8 cellular contexts compared by ENCODE assay signal in the genomic region with DNA sequence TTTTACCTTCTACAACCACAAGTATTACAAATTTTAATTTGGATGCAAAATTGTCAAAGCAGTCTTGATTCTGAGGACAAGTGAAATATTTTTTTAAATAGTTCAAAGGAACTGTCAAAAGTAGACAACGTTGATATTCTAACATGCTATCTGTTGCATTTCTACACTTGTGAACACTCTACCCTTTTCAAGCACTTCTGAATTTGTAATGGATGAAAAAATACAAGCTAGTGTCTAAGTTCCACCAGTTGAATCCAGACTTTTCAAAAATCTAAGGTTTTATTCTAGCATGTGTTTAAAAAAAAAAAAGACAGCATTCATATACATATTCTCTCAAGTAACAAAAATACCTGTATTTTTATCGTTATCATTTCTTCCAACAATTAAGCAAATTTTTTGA. TPM values are rescaled to one million over a fixed set of nuclear protein-coding genes. Genes with fewer than 3 reads are reported as not detected.
A peak's percentile ranks its signal among the peaks of the same experiment; 100 is the strongest.
DNase-seq lines count a peak whose midpoint lies in the region; ATAC-seq and TF ChIP-seq lines count a peak whose summit lies in the region.

No MANE protein-coding gene starts in this region.

- no peaks in the 10 kb centered on the region for H3K27me3 ChIP-seq in AG04450 (ENCODE audit: control insufficient read depth, insufficient read depth, low read length)
- H3K27me3 ChIP-seq in HL-60 (ENCODE audit: insufficient read depth, poor library complexity, severe bottlenecking) = no peaks in the 10 kb centered on the region
- H3K27me3 ChIP-seq in mammary epithelial cell (ENCODE audit: insufficient read depth, low read length) = no peaks in the 10 kb centered on the region
- H3K27me3 ChIP-seq in muscle layer of colon (ENCODE audit: control insufficient read depth in 1 of 2, insufficient read depth in 2 of 2, low read length in 2 of 2) = no peaks in the 10 kb centered on the region
- H3K27me3 ChIP-seq in tibial nerve = no peaks in the 10 kb centered on the region

- H2AFZ ChIP-seq in mammary epithelial cell (ENCODE audit: low read depth, low read length) = no peak overlapping the region

- H3K4me3 ChIP-seq in AG04450 (ENCODE audit: low read depth, low read length) (peak overlapping the region; percentile 90), HL-60 (replicated peaks; ENCODE audit: insufficient read depth, low read length) (peak overlapping the region; percentile 95), mammary epithelial cell (replicated peaks in 1 of 3; ENCODE audit: insufficient read depth in 1 of 3, low read depth in 2 of 3, low read length in 3 of 3) (peak overlapping the region; percentile 64 to 96 (median 95)), muscle layer of colon (ENCODE audit: low read depth in 1 of 2, low read length in 2 of 2) (peak overlapping the region; percentile 87 to 97), tibial nerve (peak overlapping the region in 1 of 4 donors; percentile 88)

- H3K9me3 ChIP-seq in AG04450 (ENCODE audit: control insufficient read depth, insufficient read depth, low read length) = no peaks in the 10 kb centered on the region; the same call in 1 of the 2 replicates
- no peaks in the 10 kb centered on the region for H3K9me3 ChIP-seq in mammary epithelial cell (replicated peaks; ENCODE audit: insufficient read depth, low read length)
- H3K9me3 ChIP-seq in muscle layer of colon (ENCODE audit: low read length) = no peaks in the 10 kb centered on the region
- no peaks in the 10 kb centered on the region for H3K9me3 ChIP-seq in tibial nerve

- WGBS in mammary epithelial cell (ENCODE audit: low coverage, missing lambda C conversion rate) = 0% methylated on average over 2 of the region's 2 CpGs
- 19 to 22% methylated on average over 2 of the region's 2 CpGs for WGBS in tibial nerve, 2 donors

- H3K36me3 ChIP-seq in mammary epithelial cell (ENCODE audit: insufficient read depth, low read length) = no peaks in the 10 kb centered on the region
- H3K36me3 ChIP-seq in muscle layer of colon (ENCODE audit: insufficient read depth, low read length) = no peaks in the 10 kb centered on the region
- H3K36me3 ChIP-seq in tibial nerve = no peaks in the 10 kb centered on the region

- peaks cover 91% of the 10 kb centered on the region for H3K79me2 ChIP-seq in mammary epithelial cell (ENCODE audit: insufficient read depth, low read length)

- DNase-seq in AG04450 (ENCODE audit: low read depth, low spot score) (no peak), HL-60 (ENCODE audit: low read depth in 1 of 2, low spot score in 1 of 2) (no peak), mammary epithelial cell (no peak), tibial nerve (ENCODE audit: low spot score in 2 of 2) (no peak), NCI-H82 (lab: John Stamatoyannopoulos, UW) (no peak), NCI-H1694 (lab: John Stamatoyannopoulos, UW) (no peak)

- TF ChIP-seq CTCF in AG04450 (IDR thresholded peaks at IDR 0.05; ENCODE audit: low read depth, low read length) = no peak
- TF ChIP-seq CTCF in HL-60 (IDR thresholded peaks at IDR 0.05; ENCODE audit: insufficient read depth, low read length) = no peak
- no peak for TF ChIP-seq CTCF in mammary epithelial cell (conservative IDR thresholded peaks at IDR 0.05 in 1 of 2, IDR thresholded peaks at IDR 0.05 in 1 of 2; ENCODE audit: extremely low read depth in 1 of 2, insufficient read depth in 1 of 2, low read depth in 1 of 2, low read length in 2 of 2)
- no peak for TF ChIP-seq CTCF in tibial nerve (IDR thresholded peaks at IDR 0.05)

- intact Hi-C loops in mammary epithelial cell (cut with micrococcal nuclease) = loop anchor here (5.0 to 10.0 kb wide), 3 partner anchors 176 to 841 kb away; a partner anchor contains a TSS

- H3K4me1 ChIP-seq in mammary epithelial cell (ENCODE audit: insufficient read depth, low read length) (peaks cover 15% of the 10 kb centered on the region), muscle layer of colon (ENCODE audit: insufficient read depth, low read length) (peaks cover 57% of the 10 kb centered on the region), tibial nerve (peaks cover 0 to 73% (median 34%) of the 10 kb centered on the region in 4 donors)

- H3K27ac ChIP-seq in AG04450 (ENCODE audit: low read depth, low read length) = no peak overlapping the region
- H3K27ac ChIP-seq in HL-60 (replicated peaks) = no peak overlapping the region
- peak overlapping the region; percentile 90 for H3K27ac ChIP-seq in mammary epithelial cell (ENCODE audit: insufficient read depth, low read depth, low read length)
- H3K27ac ChIP-seq in muscle layer of colon (ENCODE audit: low read depth, low read length) = peak overlapping the region; percentile 99
- peak overlapping the region in 2 of 4 donors; percentile 98 to 99 for H3K27ac ChIP-seq in tibial nerve

- in situ Hi-C loops in mammary epithelial cell (cut with MboI; ENCODE audit: low sequenced_read_pairs in 2 of 2) = loop anchor here in 1 of 2 donors (5.0 kb wide), 1 partner anchor 91 kb away; no protein-coding TSS in a partner anchor

- TF ChIP-seq POLR2A in tibial nerve (IDR thresholded peaks at IDR 0.05) = no peak

- H3K4me2 ChIP-seq in mammary epithelial cell (ENCODE audit: insufficient read depth, low read depth, low read length) = peak overlapping the region; percentile 92

- TSS peak; percentile 28 for BruUV-seq in mammary epithelial cell (replicated peaks; lab: Mats Ljungman, UMichigan)

- no peak for ATAC-seq in GM18861 (IDR thresholded peaks at IDR 0.05; ENCODE audit: unreplicated experiment)

- H4K20me1 ChIP-seq in mammary epithelial cell (ENCODE audit: insufficient read depth, low read length) = no peaks in the 10 kb centered on the region

- TF ChIP-seq EP300 in tibial nerve (IDR thresholded peaks at IDR 0.05) = no peak

- CTCF ChIA-PET in AG04450 (lab: Charles Lee) = interaction anchor here (3.0 kb wide), 1 partner anchor 90 kb away, joined by 21 read pairs; no protein-coding TSS in a partner anchor
- CTCF ChIA-PET in mammary epithelial cell (lab: Charles Lee; ENCODE audit: low non-redundant PET) = interaction anchor here (0.8 kb wide), 1 partner anchor 90 kb away, joined by 6 read pairs; no protein-coding TSS in a partner anchor

- POLR2A ChIA-PET in AG04450 (lab: Yijun Ruan, JAX) = no interaction called here

- H3K9ac ChIP-seq in mammary epithelial cell (ENCODE audit: insufficient read depth, low read length) = peak overlapping the region; percentile 93
- peak overlapping the region; percentile 85 for H3K9ac ChIP-seq in muscle layer of colon (ENCODE audit: low read length)

- dilution Hi-C loops in mammary epithelial cell (cut with HindIII; ENCODE audit: low sequenced_read_pairs) = no loop called here

RNA-seq across cellular contexts. Expression of a gene that starts 2.1 kb away (rescaled TPM):
- polyA plus RNA-seq in AG04450 (2011; rRNA removed) (13.3 and 15.6 TPM in 2 replicates), mammary epithelial cell (4.9 TPM)
- 23.0 and 34.2 TPM in 2 replicates for polyA minus RNA-seq in AG04450 (2011; rRNA and poly(A)+ RNA removed)
- total RNA-seq in mammary epithelial cell (10 to 100 TPM; 20.5 to 24.6 TPM), tibial nerve (10 to 100 TPM; 41.6 to 58.8 (median 46.8) TPM)
- polyA minus RNA-seq in mammary epithelial cell = 121 TPM

RNA-seq across cellular contexts. Expression of a gene that starts 2.5 kb away (rescaled TPM):
- 37.4 and 45.2 TPM in 2 replicates for polyA plus RNA-seq in AG04450 (2011; rRNA removed)
- polyA minus RNA-seq in AG04450 (2011; rRNA and poly(A)+ RNA removed) = 20.8 and 23.8 TPM in 2 replicates
- 10 to 100 TPM; 35.8 to 37.9 TPM for total RNA-seq in mammary epithelial cell
- 18.0 TPM for polyA plus RNA-seq in mammary epithelial cell
- 37.6 TPM for polyA minus RNA-seq in mammary epithelial cell
- total RNA-seq in tibial nerve = 10 to 100 TPM; 12.9 to 26.2 (median 15.7) TPM

RNA-seq across cellular contexts. Expression of a gene that starts 41.4 kb away (rescaled TPM):
- 29.9 and 36.5 TPM in 2 replicates for polyA plus RNA-seq in AG04450 (2011; rRNA removed)
- 15.1 and 17.7 TPM in 2 replicates for polyA minus RNA-seq in AG04450 (2011; rRNA and poly(A)+ RNA removed)
- 10 to 100 TPM; 15.8 to 19.4 TPM for total RNA-seq in mammary epithelial cell
- 15.2 TPM for polyA plus RNA-seq in mammary epithelial cell
- polyA minus RNA-seq in mammary epithelial cell = 19.4 TPM
- 10 to 100 TPM; 19.3 to 33.9 (median 26.8) TPM for total RNA-seq in tibial nerve

Comparison
In these comparisons a context has a peak if more than half of its experiments do, and no peak if none do; other contexts are left out.
1. H3K27ac ChIP-seq: peak in mammary epithelial cell (single experiment) and muscle layer of colon (single experiment); none in AG04450 (single experiment) and HL-60 (single experiment).